Comparison of ENCODE assay signal across 8 cellular contexts in the genomic region with DNA sequence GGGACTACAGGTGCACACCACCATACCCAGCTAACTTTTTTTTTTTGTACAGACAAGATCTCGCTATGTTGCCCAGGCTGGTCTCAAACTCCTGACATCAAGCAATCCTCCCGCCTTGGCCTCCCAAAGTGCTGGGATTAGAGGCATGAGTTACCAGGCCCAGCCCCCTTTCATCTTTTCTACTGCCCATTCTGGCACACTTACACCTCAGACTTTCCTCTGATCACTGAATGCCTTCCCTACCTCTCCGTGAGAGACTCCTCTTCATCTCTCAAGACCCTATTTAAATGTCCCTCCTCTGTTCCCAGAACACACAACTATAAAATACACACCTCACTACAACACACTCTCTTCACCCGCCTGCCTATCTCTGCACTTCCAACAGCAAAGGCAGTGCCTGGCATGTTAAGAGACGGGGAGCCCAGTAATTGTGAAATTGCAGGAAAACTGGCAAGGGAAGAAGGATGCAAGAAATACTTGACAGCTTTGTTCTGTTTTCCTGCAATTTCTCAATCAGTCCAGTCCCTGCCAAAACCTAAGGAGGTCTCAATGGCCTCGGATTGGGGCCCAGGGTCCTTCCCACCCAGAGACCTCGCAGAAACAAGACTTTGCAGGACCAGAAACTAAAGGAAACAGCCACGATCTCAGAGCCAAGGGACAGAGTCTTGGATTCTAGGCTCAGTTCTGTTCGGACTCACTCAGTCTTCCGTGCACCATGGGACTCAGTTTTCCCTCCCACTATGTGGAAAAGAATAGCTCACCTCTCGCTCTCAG. TPM values are rescaled to one million over a fixed set of nuclear protein-coding genes. Genes with fewer than 3 reads are reported as not detected.
DNase-seq lines count a peak whose midpoint lies in the region; ATAC-seq and TF ChIP-seq lines count a peak whose summit lies in the region.

No MANE protein-coding gene starts in this region.

- H3K4me3 ChIP-seq in DND-41 (ENCODE audit: low read depth in 1 of 2, low read length in 2 of 2) (peak overlapping the region; percentile 82 to 84), esophagus (ENCODE audit: low read depth in 1 of 2, low read length in 2 of 2) (peak overlapping the region; percentile 73 to 76)

- H3K4me2 ChIP-seq in DND-41 (ENCODE audit: insufficient read depth, low read length): peak overlapping the region; percentile 97

- H4K20me1 ChIP-seq in DND-41 (ENCODE audit: insufficient read depth, low read length): peaks cover 13% of the 10 kb centered on the region

- peaks cover 36% of the 10 kb centered on the region for H3K36me3 ChIP-seq in DND-41 (ENCODE audit: insufficient read depth, low read length)
- H3K36me3 ChIP-seq in esophagus (ENCODE audit: control insufficient read depth in 2 of 2, insufficient read depth in 2 of 2, low read length in 1 of 2): peaks cover 6 to 27% of the 10 kb centered on the region in 2 donors

- H3K79me2 ChIP-seq in DND-41 (ENCODE audit: insufficient read depth, low read length): peaks cover 33% of the 10 kb centered on the region

- H3K4me1 ChIP-seq in DND-41 (ENCODE audit: insufficient read depth, low read length): peaks cover 41% of the 10 kb centered on the region
- H3K4me1 ChIP-seq in esophagus (ENCODE audit: control insufficient read depth in 2 of 2, insufficient read depth in 2 of 2, low read length in 1 of 2): peaks cover 4 to 11% of the 10 kb centered on the region in 2 donors

- in situ Hi-C loops in G401 (cut with HindIII; ENCODE audit: low sequenced_read_pairs): no loop called here

- ATAC-seq in DND-41 (ENCODE audit: insufficient read depth, low read depth): no peak
- no peak for ATAC-seq in GM18867 (IDR thresholded peaks at IDR 0.05; ENCODE audit: unreplicated experiment)
- ATAC-seq in GM19328 (IDR thresholded peaks at IDR 0.05; ENCODE audit: unreplicated experiment): no peak

- H2AFZ ChIP-seq in DND-41 (ENCODE audit: low read depth, low read length): peak overlapping the region; percentile 69; the same call in 1 of the 2 replicates

- CTCF ChIA-PET in RWPE1 (lab: Yijun Ruan, JAX): no interaction called here

- 37% methylated on average over 11 of the region's 11 CpGs for WGBS in esophagus, 2 donors

- peak overlapping the region; percentile 13 for H3K27ac Mint-ChIP-seq in progenitor cell of endocrine pancreas

- H3K27ac ChIP-seq in DND-41 (ENCODE audit: low read length) (peak overlapping the region; percentile 54), RWPE1 (peak overlapping the region; percentile 91), esophagus (ENCODE audit: low read depth in 2 of 2, low read length in 1 of 2) (peak overlapping the region in 1 of 2 donors; percentile 77)

- TF ChIP-seq CTCF in DND-41 (IDR thresholded peaks at IDR 0.05; ENCODE audit: borderline replicate concordance, extremely low read depth, low read length, poor library complexity, severe bottlenecking) (no peak), RWPE1 (conservative IDR thresholded peaks at IDR 0.05; ENCODE audit: low read depth) (no peak), progenitor cell of endocrine pancreas (IDR thresholded peaks at IDR 0.05; ENCODE audit: unreplicated experiment) (no peak)

- H3K9ac ChIP-seq in DND-41 (ENCODE audit: low read depth, low read length): peak overlapping the region; percentile 77

- no peaks in the 10 kb centered on the region for H3K27me3 ChIP-seq in DND-41 (ENCODE audit: insufficient read depth, low read length, poor library complexity)
- H3K27me3 ChIP-seq in esophagus (ENCODE audit: control insufficient read depth in 1 of 2, insufficient read depth in 2 of 2, low read length in 2 of 2): no peaks in the 10 kb centered on the region

- no peaks in the 10 kb centered on the region for H3K9me3 Mint-ChIP-seq in progenitor cell of endocrine pancreas (ENCODE audit: low read depth)

- H3K9me3 ChIP-seq in DND-41 (ENCODE audit: insufficient read depth, low read length, severe bottlenecking): no peaks in the 10 kb centered on the region
- H3K9me3 ChIP-seq in esophagus (ENCODE audit: control insufficient read depth in 2 of 2, insufficient read depth in 1 of 2, low read depth in 1 of 2, low read length in 1 of 2): no peaks in the 10 kb centered on the region

- H3K36me3 Mint-ChIP-seq in progenitor cell of endocrine pancreas (ENCODE audit: insufficient read depth): peaks cover 5% of the 10 kb centered on the region

- POLR2A ChIA-PET in RWPE1 (lab: Yijun Ruan, JAX; ENCODE audit: low non-redundant PET): no interaction called here

- peak overlapping the region; percentile 77 for H3K4me3 Mint-ChIP-seq in progenitor cell of endocrine pancreas (ENCODE audit: low read depth)

- H3K4me1 Mint-ChIP-seq in progenitor cell of endocrine pancreas (ENCODE audit: low read depth): peaks cover 12% of the 10 kb centered on the region

- DNase-seq in DND-41 (no peak), RWPE1 (ENCODE audit: low spot score) (no peak), progenitor cell of endocrine pancreas (ENCODE audit: low spot score, unreplicated experiment) (no peak), foreskin melanocyte (no peak), G401 (ENCODE audit: low spot score) (no peak)

- no peaks in the 10 kb centered on the region for H3K27me3 Mint-ChIP-seq in progenitor cell of endocrine pancreas

RNA-seq across cellular contexts. Expression of a gene that starts 0.9 kb away (rescaled TPM):
- polyA plus RNA-seq in esophagus: 10 to 100 TPM; 16.4 to 22.9 TPM
- total RNA-seq in progenitor cell of endocrine pancreas: 22.5 and 24.0 TPM in 2 replicates
- 80.6 and 87.0 TPM in 2 replicates for total RNA-seq in G401 (2014; rRNA removed; shearing (Covaris generic))

RNA-seq across cellular contexts. Expression of a gene that starts 1.3 kb away (rescaled TPM):
- 10 to 100 TPM in 1 of 2 donors, 1 to 10 TPM in 1; 8.2 to 11.8 TPM for polyA plus RNA-seq in esophagus
- 5.4 and 7.9 TPM in 2 replicates for total RNA-seq in progenitor cell of endocrine pancreas
- 6.4 and 9.7 TPM in 2 replicates for total RNA-seq in G401 (2014; rRNA removed; shearing (Covaris generic))

RNA-seq across cellular contexts. Expression of a gene that starts 14.3 kb away (rescaled TPM):
- polyA plus RNA-seq in esophagus: under 1 TPM; 0.05 to 0.06 TPM
- total RNA-seq in progenitor cell of endocrine pancreas: 0.12 TPM in 1 of 2 replicates, not detected in the other
- not detected in 2 replicates for total RNA-seq in G401 (2014; rRNA removed; shearing (Covaris generic))

RNA-seq across cellular contexts. Expression of a gene that starts 26.4 kb away (rescaled TPM):
- polyA plus RNA-seq in esophagus: 10 to 100 TPM; 11.7 to 18.7 TPM
- 159 and 160 TPM in 2 replicates for total RNA-seq in progenitor cell of endocrine pancreas
- 57.1 and 80.7 TPM in 2 replicates for total RNA-seq in G401 (2014; rRNA removed; shearing (Covaris generic))

RNA-seq across cellular contexts. Expression of a gene that starts 33.0 kb away (rescaled TPM):
- polyA plus RNA-seq in esophagus: 10 to 100 TPM; 29.6 to 40.5 TPM
- 13.7 and 14.4 TPM in 2 replicates for total RNA-seq in progenitor cell of endocrine pancreas
- 6.5 and 9.9 TPM in 2 replicates for total RNA-seq in G401 (2014; rRNA removed; shearing (Covaris generic))
